In the genomic region with DNA sequence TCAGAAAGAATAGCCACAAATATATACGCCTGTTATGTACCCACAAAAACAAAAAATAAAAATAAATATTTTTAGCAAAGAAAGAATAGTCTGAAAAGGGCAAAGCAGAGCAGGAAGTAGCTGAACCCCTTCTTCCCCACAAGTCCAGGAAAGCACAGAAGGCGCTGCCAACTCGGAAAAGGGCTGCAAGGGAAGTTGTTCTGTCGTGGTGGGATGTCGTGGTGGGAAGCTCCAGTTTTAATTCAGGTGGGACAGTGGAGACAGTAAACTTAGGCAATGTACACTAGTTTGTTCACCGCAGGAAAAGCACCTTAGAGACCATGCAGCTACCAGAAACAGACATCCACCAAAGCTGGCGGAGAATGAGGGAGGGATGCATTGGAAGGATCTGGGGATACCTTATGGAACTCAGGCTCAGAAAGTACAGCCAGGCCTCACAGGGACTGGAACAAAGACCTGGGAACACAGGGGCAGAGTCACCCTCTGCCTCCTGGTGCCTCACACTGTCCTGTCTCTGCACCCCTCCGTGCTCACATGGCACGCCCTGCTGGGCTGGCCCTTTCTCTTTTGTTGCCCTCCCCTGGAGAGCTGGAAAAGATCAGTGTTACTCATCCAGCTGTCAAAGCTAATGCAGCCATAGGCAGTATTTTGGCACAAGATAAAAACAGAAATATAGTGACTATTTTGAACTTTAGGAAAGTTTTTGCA, we compare ENCODE assay signal across 14 cellular contexts. TPM values are rescaled to one million over a fixed set of nuclear protein-coding genes. Genes with fewer than 3 reads are reported as not detected.
A peak's percentile ranks its signal among the peaks of the same experiment; 100 is the strongest.
DNase-seq lines count a peak whose midpoint lies in the region; ATAC-seq, FAIRE-seq and TF ChIP-seq lines count a peak whose summit lies in the region.
"Had no signal": no experiment of that assay in that cellular context is flagged by ENCODE, and none has a peak within 500 bp of the region (broad histone marks: within the 10 kb centered on the region; RNA-seq: fewer than 3 reads in every experiment).

No MANE protein-coding gene starts in this region.

- H3K4me3 Mint-ChIP-seq in neural progenitor cell: no peak overlapping the region
- H3K4me3 Mint-ChIP-seq: activated naive CD4-positive, alpha-beta T cell treated with anti-CD3 and anti-CD28 coated beads, Interleukin-2, amount 10 ng/mL, durations not matched to agents 7 days and 5 days had no signal

- intact Hi-C loops in pancreas (cut with DNase I): loop anchor here (2.0 to 10.0 kb wide), 4 partner anchors 69 to 179 kb away; no protein-coding TSS in a partner anchor

- H3K36me3 ChIP-seq in neural progenitor cell (no peaks in the 10 kb centered on the region), pancreas (no peaks in the 10 kb centered on the region)

- DNase-seq in EH (ENCODE audit: low read depth) (peak; percentile 32), NCI-H146 (lab: John Stamatoyannopoulos, UW) (peak; percentile 78), choroid plexus epithelial cell (ENCODE audit: low read depth) (peak; percentile 17), neural progenitor cell (ENCODE audit: low spot score) (peak; percentile 10), SKM-1 treated with dmso at 0.1 percent for 144 hours (lab: John Stamatoyannopoulos, UW; ENCODE audit: unreplicated experiment) (no peak), pancreas (no peak)
- DNase-seq: activated naive CD4-positive, alpha-beta T cell treated with anti-CD3 and anti-CD28 coated beads, Interleukin-2, amount 10 ng/mL, durations not matched to agents 7 days and 5 days; CD4-positive, CD25-positive, alpha-beta regulatory T cell; naive B cell; NCI-H1930; T-helper 1 cell had no signal

- no peak overlapping the region for H3K27ac Mint-ChIP-seq in neural progenitor cell
- H3K27ac Mint-ChIP-seq: activated naive CD4-positive, alpha-beta T cell treated with anti-CD3 and anti-CD28 coated beads, Interleukin-2, amount 10 ng/mL, durations not matched to agents 7 days and 5 days had no signal

- H3K79me2 ChIP-seq in neural progenitor cell (ENCODE audit: low read depth): peaks cover 13% of the 10 kb centered on the region

- H3K4me2 ChIP-seq in neural progenitor cell: no peak overlapping the region

- H2AFZ ChIP-seq in neural progenitor cell (replicated peaks): no peak overlapping the region

- peaks cover 35% of the 10 kb centered on the region for H3K4me1 Mint-ChIP-seq in neural progenitor cell

- ATAC-seq in GM18511 (IDR thresholded peaks at IDR 0.05; ENCODE audit: unreplicated experiment): no peak
- ATAC-seq in pancreas: no peak

- no peak overlapping the region for H3K9ac ChIP-seq in neural progenitor cell

- no peak for FAIRE-seq in pancreas (lab: Jason Lieb, UNC)
- FAIRE-seq: colon had no signal

- no peaks in the 10 kb centered on the region for H3K9me3 Mint-ChIP-seq in neural progenitor cell
- H3K9me3 Mint-ChIP-seq: activated naive CD4-positive, alpha-beta T cell treated with anti-CD3 and anti-CD28 coated beads, Interleukin-2, amount 10 ng/mL, durations not matched to agents 7 days and 5 days had no signal

- H3K4me3 ChIP-seq in choroid plexus epithelial cell (ENCODE audit: low read depth, low read length) (no peak overlapping the region), neural progenitor cell (no peak overlapping the region), pancreas (no peak overlapping the region)

- TF ChIP-seq CTCF in choroid plexus epithelial cell (conservative IDR thresholded peaks at IDR 0.05; ENCODE audit: low read depth, low read length) (no peak), neural progenitor cell (IDR thresholded peaks at IDR 0.05) (no peak), pancreas (IDR thresholded peaks at IDR 0.05) (no peak)

- H3F3A ChIP-seq in neural progenitor cell (ENCODE audit: low read depth): no peaks in the 10 kb centered on the region

- H3K9me3 ChIP-seq in neural progenitor cell (ENCODE audit: low read depth): no peaks in the 10 kb centered on the region
- no peaks in the 10 kb centered on the region for H3K9me3 ChIP-seq in pancreas

- peaks cover 7% of the 10 kb centered on the region for H4K20me1 ChIP-seq in neural progenitor cell (ENCODE audit: low read depth)

- peaks cover 16% of the 10 kb centered on the region for H3K27me3 Mint-ChIP-seq in neural progenitor cell (ENCODE audit: insufficient read depth, low read depth)
- H3K27me3 Mint-ChIP-seq: CD4-positive, CD25-positive, alpha-beta regulatory T cell; naive B cell had no signal

- no peaks in the 10 kb centered on the region for H3K36me3 Mint-ChIP-seq in neural progenitor cell
- H3K36me3 Mint-ChIP-seq: naive B cell had no signal

- peaks cover 76% of the 10 kb centered on the region for H3K27me3 ChIP-seq in neural progenitor cell
- no peaks in the 10 kb centered on the region for H3K27me3 ChIP-seq in pancreas

- H3K27ac ChIP-seq in neural progenitor cell: no peak overlapping the region
- H3K27ac ChIP-seq in pancreas: no peak overlapping the region

- peaks cover 9% of the 10 kb centered on the region for H3K4me1 ChIP-seq in neural progenitor cell
- peaks cover 18 to 44% (median 23%) of the 10 kb centered on the region in 3 donors for H3K4me1 ChIP-seq in pancreas

- WGBS in pancreas, 2 donors: 84 to 86% methylated on average over 9 of the region's 9 CpGs

RNA-seq across cellular contexts. Expression of a gene that starts 3.3 kb away (rescaled TPM):
- 71.7 and 88.0 TPM in 2 replicates for total RNA-seq in neural progenitor cell (ENCODE audit: low replicate concordance)
- total RNA-seq in pancreas: 10 to 100 TPM; 20.8 to 39.2 (median 28.4) TPM
- polyA plus RNA-seq in pancreas: 10 to 100 TPM; 22.9 to 47.8 TPM

RNA-seq across cellular contexts. Expression of a gene that starts 46.8 kb away (rescaled TPM):
- not detected in 2 replicates for total RNA-seq in neural progenitor cell (ENCODE audit: low replicate concordance)
- total RNA-seq in pancreas: 1 to 10 TPM in 1 of 6 donors, under 1 TPM in 2, not detected in 3; 0.44 to 1.2 (median 0.86) TPM
- polyA plus RNA-seq in pancreas: 1 to 10 TPM in 1 of 2 donors, under 1 TPM in 1; 0.65 to 1.0 TPM
- polyA plus RNA-seq: keratinocyte had no signal

Comparison
In these comparisons a context has a peak if more than half of its experiments do, and no peak if none do; other contexts are left out.
1. DNase-seq: peak in EH (single experiment), NCI-H146 (single experiment), choroid plexus epithelial cell (single experiment) and neural progenitor cell (single experiment); none in SKM-1 treated with dmso at 0.1 percent for 144 hours (single experiment) and pancreas (0 of 6).